In genomic region chr2:17475285-17475684, GRCh38 we compare ENCODE assay signal across 19 cellular contexts. TPM values are rescaled to one million over a fixed set of nuclear protein-coding genes. Genes with fewer than 3 reads are reported as not detected.
"Had no signal": no experiment of that assay in that cellular context is flagged by ENCODE, and none has a peak within 500 bp of the region (broad histone marks: within the 10 kb centered on the region; RNA-seq: fewer than 3 reads in every experiment).

No MANE protein-coding gene starts in this region.

- H3K4me1 ChIP-seq: body of pancreas, lower lobe of right lung, right atrium auricular region, tibial nerve had no signal

- ATAC-seq: body of pancreas; effector memory CD8-positive, alpha-beta T cell; left cardiac atrium; naive thymus-derived CD8-positive, alpha-beta T cell had no signal

- H3K36me3 ChIP-seq: lower lobe of right lung, right atrium auricular region, tibial nerve had no signal

- H3K4me3 ChIP-seq: body of pancreas, lower lobe of right lung, right atrium auricular region, tibial nerve had no signal

- H3K27ac ChIP-seq: body of pancreas, lower lobe of right lung, right atrium auricular region, tibial nerve had no signal

- H3K9me3 ChIP-seq: body of pancreas had no signal

- DNase-seq: activated CD4-positive, alpha-beta T cell treated with anti-CD3 and anti-CD28 coated beads, Interleukin-2, amount 10 ng/mL, durations not matched to agents 7 days and 5 days; activated CD4-positive, CD25-positive, alpha-beta regulatory T cell; activated naive CD4-positive, alpha-beta T cell treated with anti-CD3 and anti-CD28 coated beads, Interleukin-2, amount 10 ng/mL, durations not matched to agents 7 days and 5 days; amniotic stem cell; body of pancreas; effector memory CD8-positive, alpha-beta T cell; erythroblast; glutamatergic neuron; immature natural killer cell; left cardiac atrium; lower lobe of right lung; naive thymus-derived CD8-positive, alpha-beta T cell; small intestine; T-helper 2 cell had no signal

- H3K27me3 ChIP-seq: body of pancreas, right atrium auricular region, tibial nerve had no signal

RNA-seq across cellular contexts. Expression of gene RAD51AP2, which starts 43.0 kb away (rescaled TPM):
- total RNA-seq: activated CD4-positive, alpha-beta T cell treated with anti-CD3 and anti-CD28 coated beads, Interleukin-2, amount 10 ng/mL, durations not matched to agents 7 days and 5 days; activated T-helper 2 cell treated with anti-CD3 and anti-CD28 coated beads, Interferon-gamma antibody, Interleukin-2, Interleukin-4, amounts not matched to agents 10 μg/mL and 5 μg/mL and 100 μg/mL, durations not matched to agents 14 hours and 24 hours and 36 hours; lower lobe of right lung; mononuclear cell; naive thymus-derived CD8-positive, alpha-beta T cell; posterior vena cava; tibial nerve had no signal
- polyA plus RNA-seq: immature natural killer cell; naive thymus-derived CD8-positive, alpha-beta T cell; small intestine had no signal
